12 cellular contexts compared by ENCODE assay signal in genomic region chr1:5883129-5884048, GRCh38.
A peak's percentile ranks its signal among the peaks of the same experiment; 100 is the strongest.
DNase-seq lines count a peak whose midpoint lies in the region; ATAC-seq and TF ChIP-seq lines count a peak whose summit lies in the region.
"Had no signal": no experiment of that assay in that cellular context is flagged by ENCODE, and none has a peak within 500 bp of the region (broad histone marks: within the 10 kb centered on the region; RNA-seq: fewer than 3 reads in every experiment).

No MANE protein-coding gene starts in this region.

- peaks cover 5% of the 10 kb centered on the region for H3K27me3 Mint-ChIP-seq in endothelial cell (ENCODE audit: unreplicated experiment)
- peaks cover 2% of the 10 kb centered on the region for H3K27me3 Mint-ChIP-seq in nephron progenitor cell (ENCODE audit: low read depth, poor library complexity)
- H3K27me3 Mint-ChIP-seq: B cell; CD8-positive, alpha-beta memory T cell had no signal

- no peak for TF ChIP-seq CTCF in endothelial cell (IDR thresholded peaks at IDR 0.05; ENCODE audit: unreplicated experiment)
- TF ChIP-seq CTCF in nephron progenitor cell (IDR thresholded peaks at IDR 0.05), result no peak

- intact Hi-C loops in left ventricle myocardium superior (cut with micrococcal nuclease) (no loop called here), cardiac septum (cut with DNase I) (no loop called here)

- no peak for DNase-seq in left ventricle myocardium superior
- DNase-seq in cardiac septum (ENCODE audit: low spot score), result no peak
- DNase-seq in endothelial cell (ENCODE audit: low spot score), result no peak
- no peak for DNase-seq in nephron progenitor cell
- DNase-seq in AG08395 (ENCODE audit: low spot score), result no peak
- no peak for DNase-seq in NCI-H128 (lab: John Stamatoyannopoulos, UW; ENCODE audit: unreplicated experiment)
- no peak for DNase-seq in C1 segment of cervical spinal cord (lab: John Stamatoyannopoulos, UW)
- DNase-seq: ACHN; Caco-2; CD8-positive, alpha-beta memory T cell; GDM1 had no signal

- peak overlapping the region; percentile 37 for H3K4me3 Mint-ChIP-seq in endothelial cell (ENCODE audit: unreplicated experiment)
- H3K4me3 Mint-ChIP-seq in nephron progenitor cell, result no peak overlapping the region
- H3K4me3 Mint-ChIP-seq: B cell; CD8-positive, alpha-beta memory T cell had no signal

- ATAC-seq in left ventricle myocardium superior, result peak; percentile 58

- H3K9me3 Mint-ChIP-seq in endothelial cell (ENCODE audit: unreplicated experiment) (no peaks in the 10 kb centered on the region), nephron progenitor cell (peaks cover 8% of the 10 kb centered on the region)
- H3K9me3 Mint-ChIP-seq: CD8-positive, alpha-beta memory T cell had no signal

- H3K36me3 Mint-ChIP-seq in endothelial cell (ENCODE audit: low read depth, unreplicated experiment), result peaks cover 27% of the 10 kb centered on the region
- peaks cover 39% of the 10 kb centered on the region for H3K36me3 Mint-ChIP-seq in nephron progenitor cell (ENCODE audit: low read depth)

- H3K4me1 Mint-ChIP-seq in endothelial cell (ENCODE audit: unreplicated experiment) (peaks cover 20% of the 10 kb centered on the region), nephron progenitor cell (peaks cover 17% of the 10 kb centered on the region)
- H3K4me1 Mint-ChIP-seq: B cell; CD8-positive, alpha-beta memory T cell had no signal

- H3K27ac Mint-ChIP-seq in endothelial cell (ENCODE audit: unreplicated experiment), result peak overlapping the region; percentile 24
- peak overlapping the region; percentile 56 for H3K27ac Mint-ChIP-seq in nephron progenitor cell
- H3K27ac Mint-ChIP-seq: B cell had no signal
